14 cellular contexts compared by ENCODE assay signal in genomic region chrX:74232859-74233258, GRCh38.
DNase-seq lines count a peak whose midpoint lies in the region; ATAC-seq and TF ChIP-seq lines count a peak whose summit lies in the region.
"Had no signal": no experiment of that assay in that cellular context is flagged by ENCODE, and none has a peak within 500 bp of the region (broad histone marks: within the 10 kb centered on the region; RNA-seq: fewer than 3 reads in every experiment).

No MANE protein-coding gene starts in this region.

- H3K27me3 ChIP-seq in stomach, result no peaks in the 10 kb centered on the region

- TF ChIP-seq EP300 in stomach (IDR thresholded peaks at IDR 0.05), result no peak

- intact Hi-C loops in stomach (cut with DNase I; ENCODE audit: low total_unique reads), result no loop called here

- no peaks in the 10 kb centered on the region for H3K36me3 Mint-ChIP-seq in glutamatergic neuron (ENCODE audit: unreplicated experiment)

- H3K36me3 ChIP-seq in stomach, result peaks cover 0 to 4% (median 2%) of the 10 kb centered on the region in 4 donors

- DNase-seq in DMS 273 (lab: John Stamatoyannopoulos, UW; ENCODE audit: unreplicated experiment) (peak; percentile 83), glutamatergic neuron (no peak), stomach (no peak), UCSD-AML1 (lab: John Stamatoyannopoulos, UW; ENCODE audit: unreplicated experiment) (no peak)
- DNase-seq: activated CD8-positive, alpha-beta T cell treated with anti-CD3 and anti-CD28 coated beads, Interleukin-2, amount 10 ng/mL, durations not matched to agents 7 days and 5 days; aorta; DMS153; H7; NCI-H187 treated with DMSO at 0.1 percent for 48 hours had no signal

- H3K27ac Mint-ChIP-seq in glutamatergic neuron (ENCODE audit: unreplicated experiment), result no peak overlapping the region
- H3K27ac Mint-ChIP-seq: activated CD8-positive, alpha-beta T cell treated with anti-CD3 and anti-CD28 coated beads, Interleukin-2, amount 10 ng/mL, durations not matched to agents 7 days and 5 days; stimulated activated naive CD8-positive, alpha-beta T cell treated with anti-CD3 and anti-CD28 coated beads, Interleukin-15, Interleukin-2, amounts not matched to agents 100 ng/mL and 50 ng/mL, for 24 hours had no signal

- H3K27ac ChIP-seq in VCaP (no peak overlapping the region), stomach (no peak overlapping the region)

- TF ChIP-seq CTCF in VCaP (conservative IDR thresholded peaks at IDR 0.05), result peak; percentile 32; the same call in 1 of the 2 replicates
- peak; percentile 18 for TF ChIP-seq CTCF in glutamatergic neuron (IDR thresholded peaks at IDR 0.05; ENCODE audit: partially characterized antibody, unreplicated experiment)
- no peak for TF ChIP-seq CTCF in stomach (IDR thresholded peaks at IDR 0.05)

- no peaks in the 10 kb centered on the region for H3K4me1 ChIP-seq in stomach

- 71 to 96% (median 80%) methylated on average over 3 of the region's 3 CpGs for WGBS in stomach, 5 donors

- H3K9me3 Mint-ChIP-seq in glutamatergic neuron (ENCODE audit: unreplicated experiment), result peaks cover 2% of the 10 kb centered on the region
- H3K9me3 Mint-ChIP-seq: stimulated activated naive CD8-positive, alpha-beta T cell treated with anti-CD3 and anti-CD28 coated beads, Interleukin-15, Interleukin-2, amounts not matched to agents 100 ng/mL and 50 ng/mL, for 24 hours had no signal

- no peak for TF ChIP-seq POLR2A in stomach (IDR thresholded peaks at IDR 0.05)

- H3K4me3 Mint-ChIP-seq in glutamatergic neuron (ENCODE audit: unreplicated experiment), result no peak overlapping the region
- H3K4me3 Mint-ChIP-seq: activated CD8-positive, alpha-beta T cell treated with anti-CD3 and anti-CD28 coated beads, Interleukin-2, amount 10 ng/mL, durations not matched to agents 7 days and 5 days; stimulated activated naive CD8-positive, alpha-beta T cell treated with anti-CD3 and anti-CD28 coated beads, Interleukin-15, Interleukin-2, amounts not matched to agents 100 ng/mL and 50 ng/mL, for 24 hours had no signal

- H3K4me3 ChIP-seq in stomach, result no peak overlapping the region

- no peaks in the 10 kb centered on the region for H3K9me3 ChIP-seq in stomach

- ATAC-seq in HG03159 (IDR thresholded peaks at IDR 0.05; ENCODE audit: unreplicated experiment), result peak; percentile 55
- ATAC-seq in GM19395 (IDR thresholded peaks at IDR 0.05; ENCODE audit: unreplicated experiment), result no peak
- ATAC-seq in HG03378 (IDR thresholded peaks at IDR 0.05; ENCODE audit: unreplicated experiment), result no peak
- ATAC-seq: activated CD8-positive, alpha-beta T cell treated with anti-CD3 and anti-CD28 coated beads, Interleukin-2, amount 10 ng/mL, durations not matched to agents 7 days and 5 days had no signal

- peaks cover 8% of the 10 kb centered on the region for H3K4me1 Mint-ChIP-seq in glutamatergic neuron (ENCODE audit: low read depth, unreplicated experiment)

- no peaks in the 10 kb centered on the region for H3K27me3 Mint-ChIP-seq in glutamatergic neuron (ENCODE audit: unreplicated experiment)
- H3K27me3 Mint-ChIP-seq: stimulated activated naive CD8-positive, alpha-beta T cell treated with anti-CD3 and anti-CD28 coated beads, Interleukin-15, Interleukin-2, amounts not matched to agents 100 ng/mL and 50 ng/mL, for 24 hours had no signal

Comparison
In these comparisons a context has a peak if more than half of its experiments do, and no peak if none do; other contexts are left out.
1. CTCF ChIP-seq: peak in VCaP (single experiment) and glutamatergic neuron (single experiment); none in stomach (0 of 7).